In genomic region chr7:128419262-128419661, GRCh38 we compare ENCODE assay signal across 2 cellular contexts.
A peak's percentile ranks its signal among the peaks of the same experiment; 100 is the strongest.
TF ChIP-seq lines count a peak whose summit lies in the region.

No MANE protein-coding gene starts in this region.

TF ChIP-seq in HEK293, 187 proteins besides CTCF, POLR2A, EP300 and RAD21:
- TF ChIP-seq ZNF423 (tag by site-specific recombination; IDR thresholded peaks at IDR 0.05) = no peak
- TF ChIP-seq ZBTB20 (tag by site-specific recombination; IDR thresholded peaks at IDR 0.05) = no peak
- no peak for TF ChIP-seq ZNF488 (tag by site-specific recombination; IDR thresholded peaks at IDR 0.05)
- no peak for TF ChIP-seq REST (tag by site-specific recombination; IDR thresholded peaks at IDR 0.05)
- TF ChIP-seq SCRT2 (tag by site-specific recombination; IDR thresholded peaks at IDR 0.05) = 0 out of 2 replicates have a peak, but pooled peaks have one; percentile 7
TF ChIP-seq in HEK293: peak in this region for 1.

TF ChIP-seq in H1, 55 proteins besides CTCF, POLR2A, EP300 and RAD21:
- TF ChIP-seq TEAD4 (IDR thresholded peaks at IDR 0.05; ENCODE audit: low read depth, low read length) = no peak
- no peak for TF ChIP-seq GABPA (IDR thresholded peaks at IDR 0.05; ENCODE audit: borderline replicate concordance, insufficient read depth, low read length)
- no peak for TF ChIP-seq SIX5 (IDR thresholded peaks at IDR 0.05; ENCODE audit: low read depth, low read length)
- no peak for TF ChIP-seq NRF1 (IDR thresholded peaks at IDR 0.05; ENCODE audit: low read depth, low read length)
